Comparison of ENCODE assay signal across 16 cellular contexts in genomic region chr5:84729326-84729725, GRCh38.
DNase-seq lines count a peak whose midpoint lies in the region; ATAC-seq and TF ChIP-seq lines count a peak whose summit lies in the region.
"Had no signal": no experiment of that assay in that cellular context is flagged by ENCODE, and none has a peak within 500 bp of the region (broad histone marks: within the 10 kb centered on the region; RNA-seq: fewer than 3 reads in every experiment).

No MANE protein-coding gene starts in this region.

- DNase-seq in Ammon's horn (ENCODE audit: low spot score) (peak; percentile 71), MG63 (peak; percentile 33), dorsolateral prefrontal cortex (peak in 4 of 10 donors; percentile 27 to 42 (median 40)), midbrain (lab: John Stamatoyannopoulos, UW) (peak; percentile 69), NCI-H1417 (lab: John Stamatoyannopoulos, UW) (no peak), NOMO-1 treated with DMSO at 0.1 percent for 48 hours (lab: John Stamatoyannopoulos, UW; ENCODE audit: unreplicated experiment) (no peak)
- no peak for DNase-seq in activated naive CD4-positive, alpha-beta T cell treated with anti-CD3 and anti-CD28 coated beads, Interleukin-2, amount 10 ng/mL, durations not matched to agents 7 days and 5 days
- DNase-seq: amniotic stem cell, foreskin keratinocyte, NCI-H1092 treated with DMSO at 0.1 percent for 48 hours, NCI-H2171 had no signal

- H3K9me3 ChIP-seq in MG63, result no peaks in the 10 kb centered on the region

- H3K27me3 ChIP-seq in MG63, result no peaks in the 10 kb centered on the region
- no peaks in the 10 kb centered on the region for H3K27me3 ChIP-seq in dorsolateral prefrontal cortex
- H3K27me3 ChIP-seq: foreskin keratinocyte had no signal

- H3K4me1 Mint-ChIP-seq in activated naive CD4-positive, alpha-beta T cell treated with anti-CD3 and anti-CD28 coated beads, Interleukin-2, amount 10 ng/mL, durations not matched to agents 7 days and 5 days, result no peaks in the 10 kb centered on the region
- H3K4me1 Mint-ChIP-seq: activated T-helper 17 cell treated with anti-CD3 and anti-CD28 coated beads, Interleukin-2, amount 50 U/mL, for 72 hours; memory B cell had no signal

- no peak overlapping the region for H3K4me3 Mint-ChIP-seq in activated naive CD4-positive, alpha-beta T cell treated with anti-CD3 and anti-CD28 coated beads, Interleukin-2, amount 10 ng/mL, durations not matched to agents 7 days and 5 days
- H3K4me3 Mint-ChIP-seq: activated T-helper 17 cell treated with anti-CD3 and anti-CD28 coated beads, Interleukin-2, amount 50 U/mL, for 72 hours; IgD-negative memory B cell; memory B cell; type B pancreatic cell had no signal

- TF ChIP-seq CTCF in dorsolateral prefrontal cortex (IDR thresholded peaks at IDR 0.05 in 54 of 56, conservative IDR thresholded peaks at IDR 0.05 in 2 of 56; ENCODE audit: low read depth in 1 of 56, partially characterized antibody in 56 of 56), result no peak

- CTCF ChIA-PET in activated naive CD4-positive, alpha-beta T cell treated with anti-CD3 and anti-CD28 coated beads, Interleukin-2, amount 10 ng/mL, durations not matched to agents 7 days and 5 days (lab: Charles Lee), result no interaction called here

- H3K4me3 ChIP-seq in MG63, result no peak overlapping the region
- peak overlapping the region in 27 of 59 donors; percentile 3 to 52 (median 29) for H3K4me3 ChIP-seq in dorsolateral prefrontal cortex

- intact Hi-C loops in dorsolateral prefrontal cortex (cut with DNase I), result no loop called here

- no peaks in the 10 kb centered on the region for H3K27me3 Mint-ChIP-seq in activated naive CD4-positive, alpha-beta T cell treated with anti-CD3 and anti-CD28 coated beads, Interleukin-2, amount 10 ng/mL, durations not matched to agents 7 days and 5 days
- H3K27me3 Mint-ChIP-seq: activated T-helper 17 cell treated with anti-CD3 and anti-CD28 coated beads, Interleukin-2, amount 50 U/mL, for 72 hours; IgD-negative memory B cell; memory B cell; type B pancreatic cell had no signal

- H3K36me3 Mint-ChIP-seq in activated naive CD4-positive, alpha-beta T cell treated with anti-CD3 and anti-CD28 coated beads, Interleukin-2, amount 10 ng/mL, durations not matched to agents 7 days and 5 days, result no peaks in the 10 kb centered on the region
- H3K36me3 Mint-ChIP-seq: IgD-negative memory B cell, memory B cell, type B pancreatic cell had no signal

- H3K36me3 ChIP-seq in MG63, result no peaks in the 10 kb centered on the region

- H3K9me3 Mint-ChIP-seq in activated naive CD4-positive, alpha-beta T cell treated with anti-CD3 and anti-CD28 coated beads, Interleukin-2, amount 10 ng/mL, durations not matched to agents 7 days and 5 days, result no peaks in the 10 kb centered on the region
- H3K9me3 Mint-ChIP-seq: type B pancreatic cell had no signal

- H3K27ac ChIP-seq in dorsolateral prefrontal cortex, result peak overlapping the region in 33 of 59 donors; percentile 1 to 77 (median 39)
- H3K27ac ChIP-seq: foreskin keratinocyte had no signal

- H3K27ac Mint-ChIP-seq in activated naive CD4-positive, alpha-beta T cell treated with anti-CD3 and anti-CD28 coated beads, Interleukin-2, amount 10 ng/mL, durations not matched to agents 7 days and 5 days, result no peak overlapping the region
- H3K27ac Mint-ChIP-seq: activated T-helper 17 cell treated with anti-CD3 and anti-CD28 coated beads, Interleukin-2, amount 50 U/mL, for 72 hours; IgD-negative memory B cell; memory B cell; type B pancreatic cell had no signal

- ATAC-seq in HG03159 (IDR thresholded peaks at IDR 0.05; ENCODE audit: unreplicated experiment), result no peak
- ATAC-seq: activated T-helper 17 cell treated with anti-CD3 and anti-CD28 coated beads, Interleukin-2, amount 50 U/mL, for 72 hours; foreskin keratinocyte had no signal

Comparison
In these comparisons a context has a peak if more than half of its experiments do, and no peak if none do; other contexts are left out.
1. DNase-seq: peak in Ammon's horn (single experiment), MG63 (single experiment) and midbrain (single experiment); none in activated naive CD4-positive, alpha-beta T cell treated with anti-CD3 and anti-CD28 coated beads, Interleukin-2, amount 10 ng/mL, durations not matched to agents 7 days and 5 days (single experiment), NCI-H1417 (0 of 3) and NOMO-1 treated with DMSO at 0.1 percent for 48 hours (single experiment).